8 cellular contexts compared by ENCODE assay signal in the genomic region with DNA sequence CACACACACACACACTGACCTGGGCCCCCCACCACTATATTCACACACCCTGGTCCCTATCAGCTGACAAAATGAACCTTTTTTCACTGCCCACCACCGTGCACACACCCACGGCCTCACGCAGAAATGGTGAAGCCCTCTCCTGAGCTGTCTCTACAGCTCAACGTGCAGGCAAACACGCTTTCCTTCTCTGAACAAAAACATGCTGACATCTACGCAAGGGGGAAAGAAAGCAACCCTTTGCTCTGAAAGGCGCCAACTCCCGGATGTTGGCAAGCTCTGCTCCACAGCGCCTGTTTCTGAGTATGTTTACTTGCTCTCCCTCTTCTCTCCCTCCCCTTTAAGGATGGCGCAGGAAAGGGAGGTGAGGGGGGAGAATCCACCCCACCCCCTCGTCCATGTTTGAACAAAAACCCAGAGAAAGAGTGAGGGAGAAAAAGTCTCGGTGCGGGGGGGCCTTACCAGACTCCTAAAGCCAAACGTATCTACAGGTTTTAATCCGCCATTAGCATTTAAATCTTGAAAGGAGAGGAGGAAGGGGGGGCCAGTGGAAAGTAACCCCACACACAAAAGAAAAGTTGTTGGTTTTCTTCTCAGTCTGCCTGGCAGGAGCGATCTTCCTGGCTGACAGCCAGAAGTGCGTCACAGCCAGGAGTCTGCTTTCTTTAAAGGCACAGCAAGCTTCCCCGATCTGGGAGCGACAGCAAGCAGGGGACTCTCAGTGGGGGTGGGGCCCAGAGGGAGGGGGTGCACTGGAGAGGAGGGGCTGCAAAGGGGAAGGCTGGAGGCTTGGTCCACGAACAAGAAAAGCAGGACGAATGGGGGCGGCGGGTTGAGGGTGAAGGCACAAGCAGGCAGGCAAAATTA.
A peak's percentile ranks its signal among the peaks of the same experiment; 100 is the strongest.
DNase-seq lines count a peak whose midpoint lies in the region; ATAC-seq and TF ChIP-seq lines count a peak whose summit lies in the region.

No MANE protein-coding gene starts in this region.

- CTCF ChIA-PET in HEK293 (lab: Yijun Ruan, JAX), result interaction anchor here (0.7 to 2.2 kb wide), 3 partner anchors 12 to 143 kb away, joined by 4 to 14 read pairs (median 5); no protein-coding TSS in a partner anchor

- H3K36me3 ChIP-seq in HEK293 (ENCODE audit: control insufficient read depth in 2 of 2, insufficient read depth in 1 of 2, low read length in 2 of 2) (peaks cover 0 to 4% of the 10 kb centered on the region in 2 experiments; a peak in 1 of 3 replicates), endocrine pancreas (ENCODE audit: control insufficient read depth, insufficient read depth, low read length) (no peaks in the 10 kb centered on the region)

- peak overlapping the region; percentile 84 for H3K27ac ChIP-seq in HEK293 (ENCODE audit: extremely low read depth, low read depth, low read length)

- TF ChIP-seq CTCF in HEK293 (tag by site-specific recombination; IDR thresholded peaks at IDR 0.05), result no peak

- POLR2A ChIA-PET in HEK293 (lab: Yijun Ruan, JAX), result interaction anchor here (0.6 to 1.4 kb wide), 6 partner anchors 8 to 262 kb away, joined by 3 to 5 read pairs (median 4); no protein-coding TSS in a partner anchor

- no peak for ATAC-seq in HG03108 (IDR thresholded peaks at IDR 0.05; ENCODE audit: unreplicated experiment)

- H3K4me1 ChIP-seq in HEK293 (ENCODE audit: control insufficient read depth, insufficient read depth, low read length) (peaks cover 22% of the 10 kb centered on the region), endocrine pancreas (ENCODE audit: control insufficient read depth, insufficient read depth, low read length) (no peaks in the 10 kb centered on the region)

- H3K9me3 ChIP-seq in HEK293 (ENCODE audit: control insufficient read depth, insufficient read depth, low read depth, low read length) (no peaks in the 10 kb centered on the region), endocrine pancreas (ENCODE audit: control insufficient read depth, low read length) (no peaks in the 10 kb centered on the region)

- no peaks in the 10 kb centered on the region for H3K27me3 ChIP-seq in endocrine pancreas (ENCODE audit: control insufficient read depth, insufficient read depth, low read length)

- DNase-seq in Ammon's horn (ENCODE audit: low spot score) (peak; percentile 95), NCI-H526 treated with DMSO at 0.1 percent for 48 hours (lab: John Stamatoyannopoulos, UW) (peak; percentile 70), medulla oblongata (ENCODE audit: extremely low spot score) (peak; percentile 97)
- peak; percentile 41 to 45 for DNase-seq in activated CD8-positive, alpha-beta memory T cell treated with anti-CD3 and anti-CD28 coated beads for 4 hours (ENCODE audit: low read depth in 2 of 2)
- peak; percentile 51 to 59 (median 54) for DNase-seq in stimulated activated CD4-positive, alpha-beta T cell treated with anti-CD3 and anti-CD28 coated beads, TNF-alpha, amount 100 ng/mL, for 1 hour (ENCODE audit: low read depth in 3 of 3, low spot score in 1 of 3)

- H3K4me3 ChIP-seq in HEK293 (ENCODE audit: low read depth, low read length) (peak overlapping the region; percentile 59), endocrine pancreas (ENCODE audit: control insufficient read depth, insufficient read depth, low read length) (peak overlapping the region; percentile 82)

- H3K9ac ChIP-seq in endocrine pancreas (ENCODE audit: control insufficient read depth, insufficient read depth, low read length), result peak overlapping the region; percentile 90

TF ChIP-seq in HEK293, 187 proteins besides CTCF, POLR2A, EP300 and RAD21 (continues in another document):
- no peak for TF ChIP-seq ZNF350 (tag by site-specific recombination; IDR thresholded peaks at IDR 0.05)
- no peak for TF ChIP-seq ZNF394 (tag by site-specific recombination; IDR thresholded peaks at IDR 0.05; ENCODE audit: borderline replicate concordance)
- TF ChIP-seq ZFP37 (tag by site-specific recombination; IDR thresholded peaks at IDR 0.05), result no peak
- no peak for TF ChIP-seq ZNF768 (tag by site-specific recombination; IDR thresholded peaks at IDR 0.05)
- no peak for TF ChIP-seq ZNF354C (tag by site-specific recombination; IDR thresholded peaks at IDR 0.05; ENCODE audit: borderline replicate concordance, low read depth)
- TF ChIP-seq, protein P1, sequence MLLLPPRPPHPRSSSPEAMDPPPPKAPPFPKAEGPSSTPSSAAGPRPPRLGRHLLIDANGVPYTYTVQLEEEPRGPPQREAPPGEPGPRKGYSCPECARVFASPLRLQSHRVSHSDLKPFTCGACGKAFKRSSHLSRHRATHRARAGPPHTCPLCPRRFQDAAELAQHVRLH (tag by site-specific recombination; IDR thresholded peaks at IDR 0.05), result no peak
- TF ChIP-seq, protein P2, sequence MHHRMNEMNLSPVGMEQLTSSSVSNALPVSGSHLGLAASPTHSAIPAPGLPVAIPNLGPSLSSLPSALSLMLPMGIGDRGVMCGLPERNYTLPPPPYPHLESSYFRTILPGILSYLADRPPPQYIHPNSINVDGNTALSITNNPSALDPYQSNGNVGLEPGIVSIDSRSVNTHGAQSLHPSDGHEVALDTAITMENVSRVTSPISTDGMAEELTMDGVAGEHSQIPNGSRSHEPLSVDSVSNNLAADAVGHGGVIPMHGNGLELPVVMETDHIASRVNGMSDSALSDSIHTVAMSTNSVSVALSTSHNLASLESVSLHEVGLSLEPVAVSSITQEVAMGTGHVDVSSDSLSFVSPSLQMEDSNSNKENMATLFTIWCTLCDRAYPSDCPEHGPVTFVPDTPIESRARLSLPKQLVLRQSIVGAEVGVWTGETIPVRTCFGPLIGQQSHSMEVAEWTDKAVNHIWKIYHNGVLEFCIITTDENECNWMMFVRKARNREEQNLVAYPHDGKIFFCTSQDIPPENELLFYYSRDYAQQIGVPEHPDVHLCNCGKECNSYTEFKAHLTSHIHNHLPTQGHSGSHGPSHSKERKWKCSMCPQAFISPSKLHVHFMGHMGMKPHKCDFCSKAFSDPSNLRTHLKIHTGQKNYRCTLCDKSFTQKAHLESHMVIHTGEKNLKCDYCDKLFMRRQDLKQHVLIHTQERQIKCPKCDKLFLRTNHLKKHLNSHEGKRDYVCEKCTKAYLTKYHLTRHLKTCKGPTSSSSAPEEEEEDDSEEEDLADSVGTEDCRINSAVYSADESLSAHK (tag by site-specific recombination; IDR thresholded peaks at IDR 0.05), result no peak
- TF ChIP-seq, protein P3, sequence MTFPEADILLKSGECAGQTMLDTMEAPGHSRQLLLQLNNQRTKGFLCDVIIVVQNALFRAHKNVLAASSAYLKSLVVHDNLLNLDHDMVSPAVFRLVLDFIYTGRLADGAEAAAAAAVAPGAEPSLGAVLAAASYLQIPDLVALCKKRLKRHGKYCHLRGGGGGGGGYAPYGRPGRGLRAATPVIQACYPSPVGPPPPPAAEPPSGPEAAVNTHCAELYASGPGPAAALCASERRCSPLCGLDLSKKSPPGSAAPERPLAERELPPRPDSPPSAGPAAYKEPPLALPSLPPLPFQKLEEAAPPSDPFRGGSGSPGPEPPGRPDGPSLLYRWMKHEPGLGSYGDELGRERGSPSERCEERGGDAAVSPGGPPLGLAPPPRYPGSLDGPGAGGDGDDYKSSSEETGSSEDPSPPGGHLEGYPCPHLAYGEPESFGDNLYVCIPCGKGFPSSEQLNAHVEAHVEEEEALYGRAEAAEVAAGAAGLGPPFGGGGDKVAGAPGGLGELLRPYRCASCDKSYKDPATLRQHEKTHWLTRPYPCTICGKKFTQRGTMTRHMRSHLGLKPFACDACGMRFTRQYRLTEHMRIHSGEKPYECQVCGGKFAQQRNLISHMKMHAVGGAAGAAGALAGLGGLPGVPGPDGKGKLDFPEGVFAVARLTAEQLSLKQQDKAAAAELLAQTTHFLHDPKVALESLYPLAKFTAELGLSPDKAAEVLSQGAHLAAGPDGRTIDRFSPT (tag by site-specific recombination; IDR thresholded peaks at IDR 0.05), result no peak
- TF ChIP-seq, protein P4, sequence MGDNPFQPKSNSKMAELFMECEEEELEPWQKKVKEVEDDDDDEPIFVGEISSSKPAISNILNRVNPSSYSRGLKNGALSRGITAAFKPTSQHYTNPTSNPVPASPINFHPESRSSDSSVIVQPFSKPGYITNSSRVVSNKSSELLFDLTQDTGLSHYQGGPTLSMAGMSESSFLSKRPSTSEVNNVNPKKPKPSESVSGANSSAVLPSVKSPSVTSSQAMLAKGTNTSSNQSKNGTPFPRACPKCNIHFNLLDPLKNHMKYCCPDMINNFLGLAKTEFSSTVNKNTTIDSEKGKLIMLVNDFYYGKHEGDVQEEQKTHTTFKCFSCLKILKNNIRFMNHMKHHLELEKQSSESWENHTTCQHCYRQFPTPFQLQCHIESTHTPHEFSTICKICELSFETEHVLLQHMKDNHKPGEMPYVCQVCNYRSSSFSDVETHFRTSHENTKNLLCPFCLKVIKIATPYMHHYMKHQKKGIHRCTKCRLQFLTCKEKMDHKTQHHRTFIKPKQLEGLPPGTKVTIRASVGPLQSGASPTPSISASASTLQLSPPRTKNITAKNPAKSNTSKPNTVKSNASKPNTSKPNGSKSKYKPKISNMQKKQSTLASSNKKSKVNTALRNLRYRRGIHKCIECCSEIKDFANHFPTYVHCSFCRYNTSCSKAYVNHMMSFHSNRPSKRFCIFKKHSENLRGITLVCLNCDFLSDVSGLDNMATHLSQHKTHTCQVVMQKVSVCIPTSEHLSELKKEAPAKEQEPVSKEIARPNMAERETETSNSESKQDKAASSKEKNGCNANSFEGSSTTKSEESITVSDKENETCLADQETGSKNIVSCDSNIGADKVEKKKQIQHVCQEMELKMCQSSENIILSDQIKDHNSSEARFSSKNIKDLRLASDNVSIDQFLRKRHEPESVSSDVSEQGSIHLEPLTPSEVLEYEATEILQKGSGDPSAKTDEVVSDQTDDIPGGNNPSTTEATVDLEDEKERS (tag by site-specific recombination; IDR thresholded peaks at IDR 0.05), result no peak
- peak; percentile 64 for TF ChIP-seq WT1 (tag by site-specific recombination; IDR thresholded peaks at IDR 0.05)
- TF ChIP-seq ZNF48 (tag by site-specific recombination; IDR thresholded peaks at IDR 0.05), result no peak
- TF ChIP-seq ZNF658 (tag by site-specific recombination; IDR thresholded peaks at IDR 0.05), result no peak
- TF ChIP-seq ZNF501 (tag by site-specific recombination; IDR thresholded peaks at IDR 0.05), result no peak
- no peak for TF ChIP-seq ZNF548 (tag by site-specific recombination; IDR thresholded peaks at IDR 0.05)
- TF ChIP-seq, protein P5, sequence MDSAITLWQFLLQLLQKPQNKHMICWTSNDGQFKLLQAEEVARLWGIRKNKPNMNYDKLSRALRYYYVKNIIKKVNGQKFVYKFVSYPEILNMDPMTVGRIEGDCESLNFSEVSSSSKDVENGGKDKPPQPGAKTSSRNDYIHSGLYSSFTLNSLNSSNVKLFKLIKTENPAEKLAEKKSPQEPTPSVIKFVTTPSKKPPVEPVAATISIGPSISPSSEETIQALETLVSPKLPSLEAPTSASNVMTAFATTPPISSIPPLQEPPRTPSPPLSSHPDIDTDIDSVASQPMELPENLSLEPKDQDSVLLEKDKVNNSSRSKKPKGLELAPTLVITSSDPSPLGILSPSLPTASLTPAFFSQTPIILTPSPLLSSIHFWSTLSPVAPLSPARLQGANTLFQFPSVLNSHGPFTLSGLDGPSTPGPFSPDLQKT (IDR thresholded peaks at IDR 0.05; ENCODE audit: borderline replicate concordance, low read depth, low read length), result no peak
- no peak for TF ChIP-seq SCRT1 (tag by site-specific recombination; IDR thresholded peaks at IDR 0.05; ENCODE audit: borderline replicate concordance)

Comparison
In these comparisons a context has a peak if more than half of its experiments do, and no peak if none do; other contexts are left out.
1. DNase-seq: peak in every context shown above with its lines; median percentile 97 in medulla oblongata; 95 in Ammon's horn; 70 in NCI-H526 treated with DMSO at 0.1 percent for 48 hours; 54 in stimulated activated CD4-positive, alpha-beta T cell treated with anti-CD3 and anti-CD28 coated beads, TNF-alpha, amount 100 ng/mL, for 1 hour; 43 in activated CD8-positive, alpha-beta memory T cell treated with anti-CD3 and anti-CD28 coated beads for 4 hours.